In the genomic region with DNA sequence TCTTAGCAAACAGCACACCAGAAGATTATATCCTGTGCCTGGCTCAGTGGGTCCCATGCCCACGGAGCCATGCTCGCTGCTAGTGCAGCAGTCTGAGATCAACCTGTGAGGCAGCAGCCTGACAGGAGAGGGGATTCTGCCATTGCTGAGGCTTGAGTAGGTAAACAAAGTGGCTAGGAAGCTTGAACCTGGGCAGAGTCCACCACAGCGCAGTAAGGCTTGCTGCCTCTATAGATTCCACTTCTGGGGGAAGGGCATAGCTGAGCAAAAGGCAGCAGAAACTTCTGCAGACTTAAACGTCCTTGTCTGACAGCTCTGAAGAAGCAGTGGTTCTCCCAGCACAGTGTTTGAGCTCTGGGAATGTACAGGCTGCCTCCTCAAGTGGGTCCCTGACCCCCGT, we compare ENCODE assay signal across 8 cellular contexts.
"Had no signal": no experiment of that assay in that cellular context is flagged by ENCODE, and none has a peak within 500 bp of the region (broad histone marks: within the 10 kb centered on the region; RNA-seq: fewer than 3 reads in every experiment).

No MANE protein-coding gene starts in this region.

- H3K27ac ChIP-seq: KMS-11 had no signal

- H3K4me2 ChIP-seq: GM23338, KMS-11 had no signal

- ATAC-seq: GM23338 had no signal

- H3K4me3 ChIP-seq: GM23338 had no signal

- H3K9ac ChIP-seq: KMS-11 had no signal

- H2AFZ ChIP-seq: GM23338 had no signal

- FAIRE-seq: H1, H54, HTR-8/SVneo had no signal

- DNase-seq: H9, HCEC 1CT, KBM-7 had no signal
